Comparison of ENCODE assay signal across 32 cellular contexts in genomic region chr1:248380854-248381253, GRCh38. TPM values are rescaled to one million over a fixed set of nuclear protein-coding genes. Genes with fewer than 3 reads are reported as not detected.
"Had no signal": no experiment of that assay in that cellular context is flagged by ENCODE, and none has a peak within 500 bp of the region (broad histone marks: within the 10 kb centered on the region; RNA-seq: fewer than 3 reads in every experiment).

No MANE protein-coding gene starts in this region.

- H3K36me3 ChIP-seq: stomach, suprapubic skin, thoracic aorta, thyroid gland, tibial artery, tibial nerve, transverse colon, upper lobe of left lung, upper lobe of right lung, uterus, vagina had no signal

- H3K4me1 ChIP-seq: stomach, suprapubic skin, testis, thyroid gland, tibial artery, tibial nerve, transverse colon, upper lobe of left lung, upper lobe of right lung, uterus, vagina had no signal

- ATAC-seq: stimulated activated effector memory CD8-positive, alpha-beta T cell treated with anti-CD3 and anti-CD28 coated beads, Interleukin-12 subunit alpha, Interleukin-12 subunit beta, amount 100 ng/mL, for 72 hours; stimulated activated memory B cell treated with anti-CD40 and anti-IgM and Interleukin-4, amounts not matched to agents 10 μg/mL and 1 μg/mL and 100 μg/mL, for 72 hours; stimulated activated naive B cell treated with anti-CD40 and anti-IgM and Interleukin-4, amounts not matched to agents 10 μg/mL and 1 μg/mL and 100 μg/mL, for 72 hours; stimulated activated naive CD8-positive, alpha-beta T cell treated with anti-CD3 and anti-CD28 coated beads, Interleukin-15, amount 100 ng/mL, for 72 hours; stimulated activated naive CD8-positive, alpha-beta T cell treated with anti-CD3 and anti-CD28 coated beads, Interleukin-15, Interleukin-2, amounts not matched to agents 100 U/mL and 50 U/mL, for 24 hours; upper lobe of right lung had no signal

- DNase-seq: stimulated activated CD4-positive, alpha-beta T cell treated with anti-CD3 and anti-CD28 coated beads, Interleukin-2, amount 100 ng/mL, for 48 hours; stimulated activated CD4-positive, alpha-beta T cell treated with anti-CD3 and anti-CD28 coated beads, Interleukin-4, amount 100 ng/mL, for 1 hour; stimulated activated CD4-positive, alpha-beta T cell treated with anti-CD3 and anti-CD28 coated beads, Interleukin-4, amount 100 ng/mL, for 24 hours; stimulated activated CD4-positive, alpha-beta T cell treated with anti-CD3 and anti-CD28 coated beads, Interleukin-4, amount 100 ng/mL, for 4 hours; stimulated activated CD8-positive, alpha-beta memory T cell treated with anti-CD3 and anti-CD28 coated beads, Interleukin-4, amount 100 ng/mL, for 48 hours; stimulated activated naive B cell treated with anti-CD40 and anti-IgM and Interleukin-4, amounts not matched to agents 10 μg/mL and 1 μg/mL and 100 μg/mL, for 72 hours; stimulated activated naive CD4-positive, alpha-beta T cell; stimulated activated naive CD4-positive, alpha-beta T cell treated with Interleukin-2 at 50 U/mL for 16 hours; stimulated activated naive CD8-positive, alpha-beta T cell treated with anti-CD3 and anti-CD28 coated beads, Interleukin-15, amount 100 ng/mL, for 72 hours; stimulated activated naive CD8-positive, alpha-beta T cell treated with anti-CD3 and anti-CD28 coated beads, Interleukin-15, Interleukin-2, amounts not matched to agents 100 U/mL and 50 U/mL, for 24 hours; stomach; substantia nigra; testis; thyroid gland; tibial artery; transverse colon; trophoblast cell; upper lobe of left lung; upper lobe of right lung; uterus had no signal

- FAIRE-seq: urothelium cell line had no signal

- H3K27me3 ChIP-seq: stomach, suprapubic skin, testis, thyroid gland, tibial artery, tibial nerve, transverse colon, upper lobe of left lung, upper lobe of right lung, uterus, vagina had no signal

- H3K9me3 ChIP-seq: stomach, suprapubic skin, testis, thoracic aorta, thyroid gland, tibial artery, tibial nerve, transverse colon, upper lobe of left lung, upper lobe of right lung, uterus, vagina had no signal

- H3K27ac ChIP-seq: stomach, suprapubic skin, testis, thoracic aorta, thyroid gland, tibial artery, tibial nerve, transverse colon, upper lobe of left lung, upper lobe of right lung, uterus, vagina had no signal

- H3K4me3 ChIP-seq: stomach, suprapubic skin, testis, thoracic aorta, thyroid gland, tibial artery, tibial nerve, transverse colon, upper lobe of left lung, upper lobe of right lung, uterus, vagina had no signal

RNA-seq across cellular contexts. Expression of gene OR2T6, which starts 5.3 kb away (rescaled TPM):
- total RNA-seq: subcutaneous adipose tissue, suprapubic skin, temporal lobe, thoracic aorta, thyroid gland, tibial nerve, transverse colon, upper lobe of left lung, upper lobe of right lung, ureter, urinary bladder, uterus, vagina had no signal
- polyA plus RNA-seq: stomach, thymus, urinary bladder had no signal

RNA-seq across cellular contexts. Expression of gene OR2T4, which starts 19.4 kb away (rescaled TPM):
- total RNA-seq: stomach, subcutaneous adipose tissue, suprapubic skin, temporal lobe, testis, thoracic aorta, thyroid gland, tibial nerve, transverse colon, upper lobe of left lung, upper lobe of right lung, ureter, urinary bladder, uterus, vagina had no signal
- polyA plus RNA-seq: stomach, thymus, urinary bladder had no signal

RNA-seq across cellular contexts. Expression of gene OR2T1, which starts 22.0 kb away (rescaled TPM):
- total RNA-seq: stomach, subcutaneous adipose tissue, suprapubic skin, temporal lobe, testis, thoracic aorta, thyroid gland, tibial nerve, transverse colon, upper lobe of left lung, upper lobe of right lung, ureter, urinary bladder, uterus, vagina had no signal
- polyA plus RNA-seq: stomach, urinary bladder had no signal

RNA-seq across cellular contexts. Expression of gene OR14C36, which starts 32.3 kb away (rescaled TPM):
- total RNA-seq: stomach, subcutaneous adipose tissue, suprapubic skin, temporal lobe, testis, thoracic aorta, thyroid gland, tibial nerve, transverse colon, upper lobe of left lung, upper lobe of right lung, ureter, urinary bladder, uterus, vagina had no signal
- polyA plus RNA-seq: stomach, urinary bladder had no signal

RNA-seq across cellular contexts. Expression of gene OR2M7, which starts 56.5 kb away (rescaled TPM):
- total RNA-seq: stomach, subcutaneous adipose tissue, suprapubic skin, temporal lobe, thoracic aorta, thyroid gland, tibial nerve, transverse colon, upper lobe of left lung, upper lobe of right lung, ureter, urinary bladder, uterus, vagina had no signal
- polyA plus RNA-seq: stomach, thymus, urinary bladder had no signal
